19 cellular contexts compared by ENCODE assay signal in genomic region chr5:176712546-176713297, GRCh38.
A peak's percentile ranks its signal among the peaks of the same experiment; 100 is the strongest.
DNase-seq lines count a peak whose midpoint lies in the region; ATAC-seq, FAIRE-seq and TF ChIP-seq lines count a peak whose summit lies in the region.
"Had no signal": no experiment of that assay in that cellular context is flagged by ENCODE, and none has a peak within 500 bp of the region (broad histone marks: within the 10 kb centered on the region; RNA-seq: fewer than 3 reads in every experiment).

No MANE protein-coding gene starts in this region.

- peak; percentile 7 for DNase-seq in Right ventricle myocardium inferior (ENCODE audit: missing footprints)
- DNase-seq in Right ventricle myocardium superior: no peak
- DNase-seq in H1 (ENCODE audit: low read depth in 1 of 2, low spot score in 2 of 2): no peak
- peak; percentile 64 for DNase-seq in mesendoderm
- DNase-seq in T-helper 2 cell: no peak
- no peak for DNase-seq in kidney glomerular epithelial cell (lab: John Stamatoyannopoulos, UW)
- DNase-seq: CD8-positive, alpha-beta T cell; COR-L47; DMS153; DMS79 treated with DMSO at 0.1 percent for 48 hours; EL had no signal

- no peak for FAIRE-seq in H1 (lab: Jason Lieb, UNC)
- FAIRE-seq: D721Med, G401.6, GM12891, HepG2, HTR-8/SVneo had no signal

- H3K79me1 ChIP-seq in H1 (ENCODE audit: low read depth, low read length) (no peaks in the 10 kb centered on the region), mesendoderm (ENCODE audit: low read length) (no peaks in the 10 kb centered on the region)

- H3K9me3 ChIP-seq in H1 (ENCODE audit: insufficient read depth in 2 of 2, low read depth in 1 of 2, low read length in 1 of 2): peaks cover 6 to 9% of the 10 kb centered on the region in 2 experiments; a peak in 2 of 4 replicates

- peak overlapping the region; percentile 99; the same call in 1 of the 2 replicates for H2BK15ac ChIP-seq in H1 (ENCODE audit: low read length)
- no peak overlapping the region for H2BK15ac ChIP-seq in mesendoderm (replicated peaks; ENCODE audit: low read depth)

- no peak overlapping the region for H3K23ac ChIP-seq in H1 (ENCODE audit: insufficient read length)
- no peak overlapping the region for H3K23ac ChIP-seq in mesendoderm (ENCODE audit: low read length)

- no peak for TF ChIP-seq CTCF in H1 (IDR thresholded peaks at IDR 0.05; ENCODE audit: control extremely low read depth in 1 of 3, insufficient read depth in 1 of 3, low read depth in 1 of 3, low read length in 3 of 3)

- H3K79me2 ChIP-seq in H1 (ENCODE audit: control insufficient read depth in 1 of 2, insufficient read depth in 2 of 2, low read length in 2 of 2) (no peaks in the 10 kb centered on the region), mesendoderm (ENCODE audit: control insufficient read depth, insufficient read depth, low read length) (no peaks in the 10 kb centered on the region)

- no peak for TF ChIP-seq POLR2A in H1 (IDR thresholded peaks at IDR 0.05; ENCODE audit: control extremely low read depth in 1 of 2, low read depth in 2 of 2, low read length in 2 of 2)

- H4K20me1 ChIP-seq in H1 (replicated peaks in 1 of 2; ENCODE audit: control insufficient read depth in 1 of 2, insufficient read depth in 2 of 2, low read length in 2 of 2): no peaks in the 10 kb centered on the region

- WGBS in H1 (ENCODE audit: extremely low coverage in 1 of 2, insufficient coverage in 1 of 2, insufficient read length in 1 of 2, insufficient replicate concordance in 2 of 2, low coverage in 1 of 2, low lambda C conversion rate in 2 of 2, missing lambda C conversion rate in 1 of 2), 2 experiments: 52% methylated on average over 16 of the region's 16 CpGs; no CpG with 5 or more reads in 1 of the 2 experiments
- WGBS in mesendoderm (ENCODE audit: extremely low coverage, insufficient coverage, low lambda C conversion rate): no CpG with 5 or more reads among the region's 16 CpGs

- CTCF ChIA-PET in H1 (lab: Charles Lee; ENCODE audit: partially characterized antibody): interaction anchor here (0.6 to 9.2 kb wide), 16 partner anchors 10 to 360 kb away, joined by 3 to 69 read pairs (median 4); no protein-coding TSS in a partner anchor

- H3K27ac ChIP-seq in H1 (ENCODE audit: low read depth, low read length): no peak overlapping the region
- peak overlapping the region; percentile 41 for H3K27ac ChIP-seq in mesendoderm (ENCODE audit: low read depth, low read length)
- H3K27ac ChIP-seq: 22Rv1 had no signal

- H3K4me3 ChIP-seq in H1 (ENCODE audit: extremely low read depth in 1 of 4, insufficient read depth in 2 of 4, low read depth in 3 of 4, low read length in 4 of 4) (no peak overlapping the region), mesendoderm (ENCODE audit: low read length) (no peak overlapping the region)

- intact Hi-C loops in Right ventricle myocardium inferior (cut with DNase I): no loop called here
- intact Hi-C loops in Right ventricle myocardium superior (cut with DNase I): no loop called here

- H4K5ac ChIP-seq in H1 (ENCODE audit: insufficient read length, low read depth, low read length) (no peak overlapping the region), mesendoderm (ENCODE audit: low read length) (no peak overlapping the region)

- no peaks in the 10 kb centered on the region for H3K23me2 ChIP-seq in H1 (ENCODE audit: low read depth, low read length)

- POLR2A ChIA-PET in H1 (lab: Charles Lee; ENCODE audit: partially characterized antibody): interaction anchor here (0.8 to 2.2 kb wide), 5 partner anchors 8 to 420 kb away, joined by 3 to 5 read pairs (median 4); no protein-coding TSS in a partner anchor

- H3K36me3 ChIP-seq in H1 (ENCODE audit: control insufficient read depth in 2 of 4, insufficient read depth in 4 of 4, low read length in 3 of 4): no peaks in the 10 kb centered on the region
- H3K36me3 ChIP-seq in mesendoderm (ENCODE audit: control insufficient read depth, insufficient read depth, low read length): no peaks in the 10 kb centered on the region

- H3K4ac ChIP-seq in H1 (replicated peaks; ENCODE audit: insufficient read length, low read depth, low read length): no peak overlapping the region
- no peak overlapping the region for H3K4ac ChIP-seq in mesendoderm (ENCODE audit: low read depth, low read length)

- H2BK12ac ChIP-seq in H1 (ENCODE audit: low read depth, low read length): peak overlapping the region; percentile 80; the same call in 1 of the 2 replicates

- H3K56ac ChIP-seq in H1 (replicated peaks; ENCODE audit: insufficient read length, low read depth, low read length): no peak overlapping the region
- H3K56ac ChIP-seq in mesendoderm (ENCODE audit: low read length): peak overlapping the region; percentile 18

- H2AFZ ChIP-seq in H1 (ENCODE audit: low read length): 0 out of 2 replicates have a peak overlapping the region, but pooled peaks have one; percentile 5

- ATAC-seq in Right ventricle myocardium inferior (no peak), Right ventricle myocardium superior (ENCODE audit: poor library complexity) (no peak), GM19035 (IDR thresholded peaks at IDR 0.05; ENCODE audit: unreplicated experiment) (no peak), HG02642 (IDR thresholded peaks at IDR 0.05; ENCODE audit: poor library complexity, unreplicated experiment) (no peak)
- ATAC-seq: CD8-positive, alpha-beta T cell; HepG2 had no signal

- no peak overlapping the region for H3K9ac ChIP-seq in H1 (replicated peaks in 1 of 4; ENCODE audit: extremely low read depth in 1 of 4, low read depth in 3 of 4, low read length in 3 of 4)
- H3K9ac ChIP-seq in mesendoderm (ENCODE audit: low read length): no peak overlapping the region

- TF ChIP-seq RAD21 in H1 (IDR thresholded peaks at IDR 0.05 in 1 of 2, conservative IDR thresholded peaks at IDR 0.05 in 1 of 2; ENCODE audit: low read depth in 2 of 2, low read length in 2 of 2): no peak

- H3K4me1 ChIP-seq in H1 (replicated peaks in 1 of 4; ENCODE audit: control insufficient read depth in 3 of 4, insufficient read depth in 4 of 4, low read length in 3 of 4): peaks cover 0 to 11% (median 7%) of the 10 kb centered on the region in 4 experiments; a peak in 4 of 7 replicates
- peaks cover 11% of the 10 kb centered on the region for H3K4me1 ChIP-seq in mesendoderm (ENCODE audit: control insufficient read depth, low read depth, low read length)

- TF ChIP-seq EP300 in H1 (IDR thresholded peaks at IDR 0.05; ENCODE audit: borderline replicate concordance in 1 of 2, low read depth in 2 of 2, low read length in 2 of 2): no peak

- no peak overlapping the region for H3K14ac ChIP-seq in H1 (ENCODE audit: insufficient read length)

- no peaks in the 10 kb centered on the region; a peak in 2 of 7 replicates for H3K27me3 ChIP-seq in H1 (replicated peaks in 1 of 4; ENCODE audit: control insufficient read depth in 3 of 4, extremely low read depth in 1 of 4, insufficient read depth in 3 of 4, low read length in 3 of 4)
- H3K27me3 ChIP-seq in mesendoderm (ENCODE audit: insufficient read depth, low read length, poor library complexity): no peaks in the 10 kb centered on the region

- H2BK20ac ChIP-seq in H1 (ENCODE audit: low read length): peak overlapping the region; percentile 92; the same call in 1 of the 2 replicates

- H4K8ac ChIP-seq in H1 (ENCODE audit: extremely low read depth, insufficient read depth, low read length): no peak overlapping the region; the same call in 1 of the 2 replicates
- H4K8ac ChIP-seq in mesendoderm (ENCODE audit: low read depth, low read length): no peak overlapping the region

- H2BK5ac ChIP-seq in H1 (ENCODE audit: low read depth, low read length) (peak overlapping the region; percentile 88; the same call in 1 of the 2 replicates), mesendoderm (ENCODE audit: low read length) (no peak overlapping the region)

- H2AK5ac ChIP-seq in H1 (ENCODE audit: low read depth, low read length) (0 out of 2 replicates have a peak overlapping the region, but pooled peaks have one; percentile 39), mesendoderm (ENCODE audit: low read length) (no peak overlapping the region)

- H4K91ac ChIP-seq in H1 (replicated peaks; ENCODE audit: insufficient read length, low read length): peak overlapping the region; percentile 15

- H2BK120ac ChIP-seq in H1 (replicated peaks; ENCODE audit: low read depth, low read length) (peak overlapping the region; percentile 55), mesendoderm (ENCODE audit: low read depth, low read length) (no peak overlapping the region)

- H3K18ac ChIP-seq in H1 (ENCODE audit: extremely low read depth, low read length) (peak overlapping the region; percentile 83), mesendoderm (ENCODE audit: low read length) (no peak overlapping the region)

- no peak overlapping the region; a peak in 1 of 4 replicates for H3K4me2 ChIP-seq in H1 (ENCODE audit: insufficient read depth in 1 of 2, low read depth in 2 of 2, low read length in 2 of 2)
- no peak overlapping the region for H3K4me2 ChIP-seq in mesendoderm (ENCODE audit: low read length)

TF ChIP-seq in H1, 55 proteins besides CTCF, POLR2A, EP300 and RAD21:
- TF ChIP-seq ATF3 (IDR thresholded peaks at IDR 0.05; ENCODE audit: insufficient read depth, low read depth, low read length) (no peak), FOSL1 (IDR thresholded peaks at IDR 0.05; ENCODE audit: insufficient read depth, low read depth, low read length) (no peak), HDAC2 (IDR thresholded peaks at IDR 0.05; ENCODE audit: borderline replicate concordance in 1 of 2, low read depth in 2 of 2, low read length in 2 of 2) (no peak), RFX5 (IDR thresholded peaks at IDR 0.05; ENCODE audit: borderline replicate concordance, low read depth, low read length) (no peak), NANOG (IDR thresholded peaks at IDR 0.05; ENCODE audit: insufficient read depth, low read depth, low read length, poor library complexity, severe bottlenecking) (no peak)
TF ChIP-seq in H1: peak in this region for 0.

Comparison
In these comparisons a context has a peak if more than half of its experiments do, and no peak if none do; other contexts are left out.
1. DNase-seq: peak in Right ventricle myocardium inferior (single experiment) and mesendoderm (single experiment); none in Right ventricle myocardium superior (single experiment), H1 (0 of 2), T-helper 2 cell (0 of 5) and kidney glomerular epithelial cell (single experiment).